Comparison of ENCODE assay signal across 8 cellular contexts in genomic region chr3:173584834-173585831, GRCh38.
DNase-seq lines count a peak whose midpoint lies in the region; ATAC-seq, FAIRE-seq and TF ChIP-seq lines count a peak whose summit lies in the region.

No MANE protein-coding gene starts in this region.

- no peak overlapping the region for H3K9ac ChIP-seq in mucosa of rectum (ENCODE audit: low read depth in 1 of 2, low read length in 2 of 2)

- in situ Hi-C loops in KBM-7 (cut with MboI; ENCODE audit: low pct_unique_long_range_greater_than_20kb, low sequenced_read_pairs): no loop called here

- intact Hi-C loops in esophagus squamous epithelium (cut with DNase I) (no loop called here), aorta (cut with DNase I) (loop anchor here in 1 of 2 donors (10.0 kb wide), 1 partner anchor 150 kb away; no protein-coding TSS in a partner anchor)

- H3K9me3 ChIP-seq in esophagus squamous epithelium (no peaks in the 10 kb centered on the region), mucosa of rectum (ENCODE audit: control insufficient read depth in 2 of 2, low read length in 2 of 2) (no peaks in the 10 kb centered on the region), aorta (ENCODE audit: control insufficient read depth, low read length) (no peaks in the 10 kb centered on the region)

- TF ChIP-seq CTCF in esophagus squamous epithelium (IDR thresholded peaks at IDR 0.05) (no peak), D721Med (IDR thresholded peaks at IDR 0.05; ENCODE audit: insufficient read depth, missing control alignments) (no peak)

- H3K27me3 ChIP-seq in esophagus squamous epithelium: peaks cover 0 to 17% (median 2%) of the 10 kb centered on the region in 4 donors
- H3K27me3 ChIP-seq in mucosa of rectum (ENCODE audit: control insufficient read depth in 2 of 2, insufficient read depth in 2 of 2, low read length in 2 of 2): no peaks in the 10 kb centered on the region
- H3K27me3 ChIP-seq in aorta (ENCODE audit: control insufficient read depth in 1 of 2, insufficient read depth in 2 of 2, low read length in 1 of 2): no peaks in the 10 kb centered on the region

- FAIRE-seq in D721Med (lab: Jason Lieb, UNC): no peak

- peaks cover 0 to 13% (median 7%) of the 10 kb centered on the region in 3 donors for H3K4me1 ChIP-seq in esophagus squamous epithelium
- H3K4me1 ChIP-seq in mucosa of rectum (ENCODE audit: control insufficient read depth in 2 of 2, insufficient read depth in 2 of 2, low read length in 2 of 2): no peaks in the 10 kb centered on the region
- H3K4me1 ChIP-seq in aorta (ENCODE audit: control insufficient read depth in 1 of 2, insufficient read depth in 2 of 2, low read length in 2 of 2): peaks cover 0 to 1% of the 10 kb centered on the region in 2 donors

- no peaks in the 10 kb centered on the region for H3K36me3 ChIP-seq in esophagus squamous epithelium
- H3K36me3 ChIP-seq in mucosa of rectum (ENCODE audit: control insufficient read depth in 2 of 2, insufficient read depth in 2 of 2, low read length in 2 of 2): no peaks in the 10 kb centered on the region
- H3K36me3 ChIP-seq in aorta (ENCODE audit: control insufficient read depth in 1 of 2, insufficient read depth in 2 of 2, low read length in 1 of 2): no peaks in the 10 kb centered on the region

- TF ChIP-seq POLR2A in esophagus squamous epithelium (IDR thresholded peaks at IDR 0.05): no peak

- ATAC-seq in aorta (ENCODE audit: low FRiP score): peak; percentile 80
- ATAC-seq in GM19452 (IDR thresholded peaks at IDR 0.05; ENCODE audit: unreplicated experiment): no peak

- WGBS in esophagus squamous epithelium, 2 donors: 9 to 12% methylated on average over 39 to 47 of the region's 47 CpGs
- WGBS in aorta, 2 donors: 1% methylated on average over 47 of the region's 47 CpGs

- H3K27ac ChIP-seq in esophagus squamous epithelium (no peak overlapping the region), mucosa of rectum (ENCODE audit: low read depth in 2 of 2, low read length in 2 of 2) (no peak overlapping the region), aorta (ENCODE audit: low read depth in 1 of 2, low read length in 2 of 2) (peak overlapping the region in 1 of 2 donors; percentile 16)

- DNase-seq in DMS 273 treated with DMSO at 0.1 percent for 48 hours (lab: John Stamatoyannopoulos, UW): peak; percentile 34
- DNase-seq in NCI-H524 treated with DMSO at 0.1 percent for 48 hours (lab: John Stamatoyannopoulos, UW): peak; percentile 54
- no peak for DNase-seq in esophagus squamous epithelium (lab: John Stamatoyannopoulos, UW)
- DNase-seq in aorta: peak; percentile 73 to 84
- no peak for DNase-seq in KBM-7
- DNase-seq in D721Med (ENCODE audit: insufficient read length, low spot score): no peak

- peak overlapping the region; percentile 4 to 62 (median 36) for H3K4me3 ChIP-seq in esophagus squamous epithelium
- H3K4me3 ChIP-seq in mucosa of rectum (ENCODE audit: low read length in 2 of 2): peak overlapping the region; percentile 13 to 55
- H3K4me3 ChIP-seq in aorta (ENCODE audit: low read length in 2 of 2): peak overlapping the region; percentile 46 to 97

Comparison
In these comparisons a context has a peak if more than half of its experiments do, and no peak if none do; other contexts are left out.
1. DNase-seq: peak in DMS 273 treated with DMSO at 0.1 percent for 48 hours (single experiment), NCI-H524 treated with DMSO at 0.1 percent for 48 hours (single experiment) and aorta (2 of 2); none in esophagus squamous epithelium (single experiment), KBM-7 (single experiment) and D721Med (single experiment).
2. Peak in every context shown above with its lines, with median percentiles within 50 percentile points of each other: H3K4me3 ChIP-seq.